Comparison of ENCODE assay signal across 9 cellular contexts in the genomic region with DNA sequence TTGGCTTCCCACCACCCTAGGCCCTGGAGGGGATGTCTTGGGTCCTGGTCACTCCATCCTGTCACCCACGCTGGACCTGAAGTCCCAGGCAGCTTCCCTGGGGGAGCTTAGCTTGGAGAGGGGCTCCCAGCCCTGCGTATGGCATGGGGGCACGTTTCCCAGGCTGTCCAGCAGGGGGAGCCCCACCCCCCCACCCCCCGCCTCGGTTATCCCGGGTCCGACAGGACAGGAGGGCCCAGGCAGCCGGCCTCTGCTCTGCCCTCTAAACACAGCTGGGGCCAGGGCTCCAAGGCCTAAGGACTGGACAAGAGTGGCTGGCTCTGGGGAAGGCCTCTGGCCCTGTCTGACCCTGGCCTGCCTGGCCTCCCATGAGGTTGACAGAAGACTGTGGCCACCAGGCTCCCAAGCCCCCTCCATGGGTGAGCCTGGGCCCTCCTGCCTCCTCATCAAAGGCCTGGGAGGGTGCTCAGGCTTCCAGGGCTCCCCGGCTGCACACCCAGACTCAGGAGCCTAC.
DNase-seq lines count a peak whose midpoint lies in the region; ATAC-seq, FAIRE-seq and TF ChIP-seq lines count a peak whose summit lies in the region.
"Had no signal": no experiment of that assay in that cellular context is flagged by ENCODE, and none has a peak within 500 bp of the region (broad histone marks: within the 10 kb centered on the region; RNA-seq: fewer than 3 reads in every experiment).

No MANE protein-coding gene starts in this region.

- peak; percentile 41; the same call in 2 of the 3 replicates for TF ChIP-seq CTCF in A549 (IDR thresholded peaks at IDR 0.05)
- peak; percentile 22 for TF ChIP-seq CTCF in GM10248 (IDR thresholded peaks at IDR 0.05; ENCODE audit: control extremely low read depth, extremely low read depth, low read depth, missing control alignments)
- TF ChIP-seq CTCF in glutamatergic neuron (IDR thresholded peaks at IDR 0.05; ENCODE audit: partially characterized antibody, unreplicated experiment): peak; percentile 84

- ATAC-seq in A549 (peak; percentile 48 to 65; a peak in 5 of 6 replicates), HG02798 (IDR thresholded peaks at IDR 0.05; ENCODE audit: poor library complexity, unreplicated experiment) (no peak), GM21447 (IDR thresholded peaks at IDR 0.05; ENCODE audit: unreplicated experiment) (no peak)

- no peak overlapping the region for H3K27ac ChIP-seq in A549

- POLR2A ChIA-PET in A549 (lab: Yijun Ruan, JAX): no interaction called here
- POLR2A ChIA-PET in GM10248 (lab: Yijun Ruan, JAX): no interaction called here

- peaks cover 5% of the 10 kb centered on the region for H3K9me3 Mint-ChIP-seq in glutamatergic neuron (ENCODE audit: unreplicated experiment)

- no peaks in the 10 kb centered on the region for H3K4me1 ChIP-seq in A549

- no peaks in the 10 kb centered on the region for H3K9me3 ChIP-seq in A549

- no CpG with 5 or more reads among the region's 9 CpGs for WGBS in A549 (ENCODE audit: missing lambda C conversion rate)

- H3K4me3 Mint-ChIP-seq in glutamatergic neuron (ENCODE audit: unreplicated experiment): no peak overlapping the region

- H3K36me3 Mint-ChIP-seq in glutamatergic neuron (ENCODE audit: unreplicated experiment): no peaks in the 10 kb centered on the region

- peaks cover 7% of the 10 kb centered on the region for H3K27me3 Mint-ChIP-seq in glutamatergic neuron (ENCODE audit: unreplicated experiment)

- FAIRE-seq in A549 (lab: Jason Lieb, UNC): no peak

- H3K4me3 ChIP-seq in A549: no peak overlapping the region

- CTCF ChIA-PET in A549 (lab: Yijun Ruan, JAX): interaction anchor here (0.6 to 3.3 kb wide), 13 partner anchors 11 to 484 kb away, joined by 3 to 12 read pairs (median 3); no protein-coding TSS in a partner anchor
- CTCF ChIA-PET in GM10248 (lab: Yijun Ruan, JAX): interaction anchor here (1.7 to 2.0 kb wide), 4 partner anchors 9 to 33 kb away, joined by 5 to 6 read pairs (median 6); no protein-coding TSS in a partner anchor

- no peak overlapping the region for H3K4me2 ChIP-seq in A549

- TF ChIP-seq RAD21 in A549 (conservative IDR thresholded peaks at IDR 0.05 in 1 of 2, IDR thresholded peaks at IDR 0.05 in 1 of 2): peak; percentile 6 to 10; a peak in 1 of 5 replicates

- H3K27ac Mint-ChIP-seq in glutamatergic neuron (ENCODE audit: unreplicated experiment): no peak overlapping the region

- peaks cover 3% of the 10 kb centered on the region for H3K4me1 Mint-ChIP-seq in glutamatergic neuron (ENCODE audit: low read depth, unreplicated experiment)

- no peak for TF ChIP-seq POLR2A in A549 (IDR thresholded peaks at IDR 0.05; ENCODE audit: low read length)

- TF ChIP-seq EP300 in A549 (IDR thresholded peaks at IDR 0.05): no peak

- peak in 1 of 2 experiments; percentile 36 for DNase-seq in A549 (ENCODE audit: low read depth in 1 of 2, low spot score in 1 of 2)
- DNase-seq in GM10248 (ENCODE audit: extremely low spot score): peak; percentile 67
- peak; percentile 18 for DNase-seq in RPMI8226
- peak; percentile 40 for DNase-seq in glutamatergic neuron
- no peak for DNase-seq in NCI-H1436 treated with DMSO at 0.1 percent for 48 hours (lab: John Stamatoyannopoulos, UW)
- no peak for DNase-seq in SHP77 (lab: John Stamatoyannopoulos, UW)
- DNase-seq: NCI-H774 had no signal

TF ChIP-seq in A549, 52 proteins besides CTCF, POLR2A, EP300 and RAD21:
- TF ChIP-seq ZFP36 (IDR thresholded peaks at IDR 0.05; ENCODE audit: borderline replicate concordance, partially characterized antibody) (no peak), MYC (IDR thresholded peaks at IDR 0.05; ENCODE audit: borderline replicate concordance, low read length) (no peak), POLR2AphosphoS2 (conservative IDR thresholded peaks at IDR 0.05; ENCODE audit: low read length) (no peak), SMC3 (IDR thresholded peaks at IDR 0.05) (0 out of 3 replicates have a peak, but pooled peaks have one; percentile 21), GATA3 (IDR thresholded peaks at IDR 0.05; ENCODE audit: borderline replicate concordance) (no peak), HDAC2 (IDR thresholded peaks at IDR 0.05) (no peak)

Comparison
In these comparisons a context has a peak if more than half of its experiments do, and no peak if none do; other contexts are left out.
1. ATAC-seq: peak in A549 (2 of 2); none in HG02798 (single experiment) and GM21447 (single experiment).
2. DNase-seq: peak in GM10248 (single experiment), RPMI8226 (single experiment) and glutamatergic neuron (single experiment); none in NCI-H1436 treated with DMSO at 0.1 percent for 48 hours (single experiment) and SHP77 (0 of 2).
3. CTCF ChIP-seq: peak in every context shown above with its lines; median percentile 84 in glutamatergic neuron; 41 in A549; 22 in GM10248.